25 cellular contexts compared by ENCODE assay signal in genomic region chr2:238890131-238890530, GRCh38. TPM values are rescaled to one million over a fixed set of nuclear protein-coding genes. Genes with fewer than 3 reads are reported as not detected.
A peak's percentile ranks its signal among the peaks of the same experiment; 100 is the strongest.
DNase-seq lines count a peak whose midpoint lies in the region; ATAC-seq, FAIRE-seq and TF ChIP-seq lines count a peak whose summit lies in the region.
"Had no signal": no experiment of that assay in that cellular context is flagged by ENCODE, and none has a peak within 500 bp of the region (broad histone marks: within the 10 kb centered on the region; RNA-seq: fewer than 3 reads in every experiment).

No MANE protein-coding gene starts in this region.

- intact Hi-C loops in HepG2 (cut with micrococcal nuclease; ENCODE audit: unreplicated experiment) (no loop called here), right lobe of liver (cut with DNase I) (no loop called here), spleen (cut with DNase I; ENCODE audit: low total_unique reads) (no loop called here), vagina (cut with DNase I) (no loop called here)

- H2BK120ac ChIP-seq in neuronal stem cell (ENCODE audit: low read depth, low read length), result no peak overlapping the region

- no peak overlapping the region for H2BK15ac ChIP-seq in neuronal stem cell (ENCODE audit: low read length)

- TF ChIP-seq EP300 in HepG2 (IDR thresholded peaks at IDR 0.05; ENCODE audit: low read depth in 2 of 2, low read length in 2 of 2), result no peak
- TF ChIP-seq EP300 in HepG2 (CRISPR knock-in tag; IDR thresholded peaks at IDR 0.05; ENCODE audit: borderline replicate concordance), result no peak

- no peak overlapping the region for H3K23ac ChIP-seq in neuronal stem cell (ENCODE audit: low read depth, low read length, poor library complexity)

- peak overlapping the region; percentile 15 for H3K18ac ChIP-seq in neuronal stem cell (ENCODE audit: low read length)

- no peak overlapping the region for H3K4ac ChIP-seq in neuronal stem cell (ENCODE audit: low read length)

- H3K36me3 ChIP-seq in HepG2 (replicated peaks in 1 of 2; ENCODE audit: control insufficient read depth in 1 of 2, insufficient read depth in 2 of 2, low read length in 2 of 2) (no peaks in the 10 kb centered on the region), right lobe of liver (no peaks in the 10 kb centered on the region), neuronal stem cell (replicated peaks in 1 of 2; ENCODE audit: control insufficient read depth in 2 of 2, insufficient read depth in 2 of 2, low read length in 2 of 2) (no peaks in the 10 kb centered on the region), spleen (no peaks in the 10 kb centered on the region), vagina (no peaks in the 10 kb centered on the region)
- H3K36me3 ChIP-seq: BE2C; BLaER1 treated with 17β-estradiol and CSF1 and Interleukin-3, amounts not matched to agents 10 nM and 100 nM had no signal

- no peaks in the 10 kb centered on the region for H3K4me1 ChIP-seq in HepG2 (ENCODE audit: insufficient read depth, low read length)
- no peaks in the 10 kb centered on the region for H3K4me1 ChIP-seq in right lobe of liver
- H3K4me1 ChIP-seq in neuronal stem cell (ENCODE audit: control insufficient read depth in 2 of 2, insufficient read depth in 1 of 2, low read depth in 1 of 2, low read length in 2 of 2), result peaks cover 0 to 7% of the 10 kb centered on the region in 2 donors
- H3K4me1 ChIP-seq in spleen, result no peaks in the 10 kb centered on the region
- peaks cover 55% of the 10 kb centered on the region for H3K4me1 ChIP-seq in vagina
- H3K4me1 ChIP-seq: A549; BE2C; BLaER1 treated with 17β-estradiol and CSF1 and Interleukin-3, amounts not matched to agents 10 nM and 100 nM had no signal

- no peaks in the 10 kb centered on the region for H3K79me1 ChIP-seq in neuronal stem cell (ENCODE audit: low read depth, low read length)

- H4K8ac ChIP-seq in neuronal stem cell (ENCODE audit: low read depth, low read length), result no peak overlapping the region

- no TSS peak for BruUV-seq in HepG2 (replicated peaks; lab: Mats Ljungman, UMichigan)

- no peaks in the 10 kb centered on the region for H4K20me1 ChIP-seq in HepG2 (ENCODE audit: insufficient read depth, low read length)

- H2AFZ ChIP-seq in HepG2 (ENCODE audit: low read length) (no peak overlapping the region), neuronal stem cell (ENCODE audit: low read length) (no peak overlapping the region)

- H2BK5ac ChIP-seq in neuronal stem cell (ENCODE audit: low read length), result peak overlapping the region; percentile 46

- H2BK12ac ChIP-seq in neuronal stem cell (ENCODE audit: low read length), result no peak overlapping the region

- DNase-seq in HepG2 (ENCODE audit: low spot score), result no peak
- DNase-seq in right lobe of liver, result no peak
- DNase-seq in neuronal stem cell (ENCODE audit: low spot score), result no peak
- peak; percentile 54 for DNase-seq in spleen
- DNase-seq in vagina (ENCODE audit: extremely low spot score in 2 of 2), result no peak
- no peak for DNase-seq in NCI-H446 treated with DMSO at 0.1 percent for 48 hours (lab: John Stamatoyannopoulos, UW)
- DNase-seq in KBM-7, result no peak
- DNase-seq: 8988T; ACHN; AML-193; BE2C; CD4-positive, alpha-beta T cell; CD8-positive, alpha-beta memory T cell; DMS 273 treated with DMSO at 0.1 percent for 48 hours; DMS79; EL; GDM1; H7; HCEC 1CT had no signal

- TF ChIP-seq RAD21 in HepG2 (CRISPR knock-in tag; IDR thresholded peaks at IDR 0.05), result no peak

- WGBS in HepG2 (ENCODE audit: low lambda C conversion rate), result 3% methylated on average over 8 of the region's 13 CpGs
- WGBS in right lobe of liver (ENCODE audit: insufficient coverage, low coverage, low lambda C conversion rate, missing lambda C conversion rate), result 58% methylated on average over 2 of the region's 13 CpGs
- no CpG with 5 or more reads among the region's 13 CpGs for WGBS in neuronal stem cell (ENCODE audit: extremely low coverage in 2 of 2, insufficient read length in 2 of 2, insufficient replicate concordance in 1 of 2), 2 donors
- 86 to 94% (median 90%) methylated on average over 9 to 13 of the region's 13 CpGs for WGBS in spleen, 5 donors

- H3K9me3 ChIP-seq in HepG2 (ENCODE audit: low read length) (no peaks in the 10 kb centered on the region), right lobe of liver (no peaks in the 10 kb centered on the region), neuronal stem cell (replicated peaks in 1 of 2; ENCODE audit: control insufficient read depth in 2 of 2, insufficient read depth in 1 of 2, low read depth in 1 of 2, low read length in 2 of 2) (no peaks in the 10 kb centered on the region), spleen (no peaks in the 10 kb centered on the region), vagina (no peaks in the 10 kb centered on the region)
- H3K9me3 ChIP-seq: A549; BE2C; BLaER1 treated with 17β-estradiol and CSF1 and Interleukin-3, amounts not matched to agents 10 nM and 100 nM had no signal

- no peaks in the 10 kb centered on the region for H3K79me2 ChIP-seq in HepG2 (ENCODE audit: insufficient read depth, low read length)

- TF ChIP-seq CTCF in HepG2 (CRISPR knock-in tag; IDR thresholded peaks at IDR 0.05) (no peak), right lobe of liver (IDR thresholded peaks at IDR 0.05) (no peak), spleen (IDR thresholded peaks at IDR 0.05 in 8 of 11, conservative IDR thresholded peaks at IDR 0.05 in 3 of 11) (no peak), vagina (IDR thresholded peaks at IDR 0.05) (no peak)

- H3K27ac ChIP-seq in HepG2 (ENCODE audit: extremely low read length, insufficient read depth, low read length), result no peak overlapping the region
- no peak overlapping the region for H3K27ac ChIP-seq in right lobe of liver
- H3K27ac ChIP-seq in neuronal stem cell (replicated peaks; ENCODE audit: low read length), result no peak overlapping the region
- no peak overlapping the region for H3K27ac ChIP-seq in spleen
- peak overlapping the region; percentile 87 for H3K27ac ChIP-seq in vagina
- H3K27ac ChIP-seq: A549; BLaER1 treated with 17β-estradiol and CSF1 and Interleukin-3, amounts not matched to agents 10 nM and 100 nM had no signal

- in situ Hi-C loops in HepG2 (cut with HindIII; ENCODE audit: extremely low pct_ligation_motif_present, low pct_unique_long_range_greater_than_20kb), result no loop called here
- in situ Hi-C loops in KBM-7 (cut with MboI; ENCODE audit: low pct_unique_long_range_greater_than_20kb, low sequenced_read_pairs), result no loop called here

- H4K91ac ChIP-seq in neuronal stem cell (ENCODE audit: low read depth, low read length, poor library complexity), result no peak overlapping the region

- CTCF ChIA-PET in HepG2 (lab: Yijun Ruan, JAX; ENCODE audit: low intra/inter-chr PET ratio, low total read pairs), result no interaction called here

- H2AK5ac ChIP-seq in neuronal stem cell (ENCODE audit: low read depth, low read length), result peak overlapping the region; percentile 57

- POLR2A ChIA-PET in HepG2 (lab: Yijun Ruan, JAX), result no interaction called here

- H3K14ac ChIP-seq in neuronal stem cell (ENCODE audit: low read length), result no peak overlapping the region

- ATAC-seq in HepG2, result peak; percentile 53
- no peak for ATAC-seq in right lobe of liver
- ATAC-seq in HG03521 (IDR thresholded peaks at IDR 0.05; ENCODE audit: unreplicated experiment), result no peak
- ATAC-seq: A549, GM12878 had no signal

- no peak overlapping the region for H3K9ac ChIP-seq in HepG2 (ENCODE audit: insufficient read depth, low read depth, low read length)
- no peak overlapping the region for H3K9ac ChIP-seq in neuronal stem cell (ENCODE audit: low read depth, low read length, poor library complexity)
- H3K9ac ChIP-seq: BLaER1 treated with 17β-estradiol and CSF1 and Interleukin-3, amounts not matched to agents 10 nM and 100 nM had no signal

- H3K4me2 ChIP-seq in HepG2 (ENCODE audit: low read depth, low read length) (no peak overlapping the region), neuronal stem cell (ENCODE audit: insufficient read depth, low read length, poor library complexity, severe bottlenecking) (no peak overlapping the region)
- H3K4me2 ChIP-seq: A549; BLaER1 treated with 17β-estradiol and CSF1 and Interleukin-3, amounts not matched to agents 10 nM and 100 nM had no signal

- H3K4me3 ChIP-seq in HepG2 (replicated peaks in 1 of 3; ENCODE audit: insufficient read depth in 1 of 3, low read depth in 2 of 3, low read length in 3 of 3) (no peak overlapping the region), right lobe of liver (no peak overlapping the region), neuronal stem cell (ENCODE audit: low read length in 2 of 2) (no peak overlapping the region), spleen (no peak overlapping the region), vagina (no peak overlapping the region)
- H3K4me3 ChIP-seq: A549; BLaER1 treated with 17β-estradiol and CSF1 and Interleukin-3, amounts not matched to agents 10 nM and 100 nM; GM12878 had no signal

- peaks cover 28 to 78% of the 10 kb centered on the region in 2 experiments for H3K27me3 ChIP-seq in HepG2 (ENCODE audit: control insufficient read depth in 1 of 2, insufficient read depth in 2 of 2, low read length in 2 of 2)
- H3K27me3 ChIP-seq in right lobe of liver, result no peaks in the 10 kb centered on the region
- H3K27me3 ChIP-seq in neuronal stem cell (ENCODE audit: control insufficient read depth in 3 of 3, insufficient read depth in 3 of 3, low read depth in 1 of 3, low read length in 3 of 3), result no peaks in the 10 kb centered on the region
- H3K27me3 ChIP-seq in spleen (replicated peaks in 1 of 7), result peaks cover 0 to 9% (median 0%) of the 10 kb centered on the region in 7 donors
- H3K27me3 ChIP-seq in vagina, result no peaks in the 10 kb centered on the region
- H3K27me3 ChIP-seq: BE2C; BLaER1 treated with 17β-estradiol and CSF1 and Interleukin-3, amounts not matched to agents 10 nM and 100 nM had no signal

- FAIRE-seq in HepG2 (lab: Jason Lieb, UNC), result no peak
- FAIRE-seq: A549, D721Med, GM12878, H1 had no signal

- no peak for TF ChIP-seq POLR2A in HepG2 (IDR thresholded peaks at IDR 0.05; ENCODE audit: insufficient read depth in 1 of 2, low read depth in 2 of 2, low read length in 2 of 2)
- TF ChIP-seq POLR2A in right lobe of liver (IDR thresholded peaks at IDR 0.05), result no peak
- TF ChIP-seq POLR2A in spleen (IDR thresholded peaks at IDR 0.05), result no peak
- TF ChIP-seq POLR2A in vagina (IDR thresholded peaks at IDR 0.05), result no peak

RNA-seq across cellular contexts. Expression of gene TWIST2, which starts 42.2 kb away (rescaled TPM):
- 0.11 TPM in 1 of 2 replicates, not detected in the other for total RNA-seq in HepG2 (2016; rRNA removed; fragmentation: Illumina TruSeq; extraction: Trizol)
- 0.18 and 0.20 TPM in 2 replicates for total RNA-seq in HepG2 (2016; cell fraction: cytosol; rRNA removed; fragmentation: Illumina TruSeq; extraction: Trizol; ENCODE audit: low read depth)
- not detected in 2 replicates for total RNA-seq in HepG2 (2016; cell fraction: insoluble cytoplasmic fraction; rRNA removed; fragmentation: Illumina TruSeq; extraction: Trizol)
- total RNA-seq in HepG2 (2016; cell fraction: membrane; rRNA removed; fragmentation: Illumina TruSeq; extraction: Trizol), result 0.21 and 0.25 TPM in 2 replicates
- total RNA-seq in HepG2 (2016; cell fraction: nucleus; rRNA removed; fragmentation: Illumina TruSeq; extraction: Trizol), result not detected in 2 replicates
- 0.08 and 0.09 TPM in 2 replicates for polyA plus RNA-seq in HepG2 (2011; rRNA removed)
- 0.10 and 0.34 TPM in 2 replicates for polyA plus RNA-seq in HepG2 (2011; cell fraction: cytosol; rRNA removed)
- polyA plus RNA-seq in HepG2 (2011; cell fraction: nucleus; rRNA removed), result 0.21 TPM in 1 of 2 replicates, not detected in the other
- 0.09 TPM in 1 of 2 replicates, not detected in the other for polyA plus RNA-seq in HepG2 (2012)
- polyA plus RNA-seq in HepG2 (2016; cell fraction: cytosol; fragmentation: Illumina TruSeq; extraction: Trizol; ENCODE audit: low read depth), result 0.21 and 0.36 TPM in 2 replicates
- polyA plus RNA-seq in HepG2 (2016; cell fraction: insoluble cytoplasmic fraction; fragmentation: Illumina TruSeq; extraction: Trizol; ENCODE audit: low read depth), result not detected in 2 replicates
- 0.12 TPM in 1 of 2 replicates, not detected in the other for polyA plus RNA-seq in HepG2 (2016; cell fraction: membrane; fragmentation: Illumina TruSeq; extraction: Trizol; ENCODE audit: low read depth)
- polyA plus RNA-seq in HepG2 (2016; cell fraction: nucleus; fragmentation: Illumina TruSeq; extraction: Trizol; ENCODE audit: insufficient read depth, low read depth), result not detected in 2 replicates
- polyA minus RNA-seq in HepG2 (2011; rRNA and poly(A)+ RNA removed; ENCODE audit: low replicate concordance), result 0.32 and 4.4 TPM in 2 replicates
- not detected in 2 replicates for polyA minus RNA-seq in HepG2 (2011; cell fraction: cytosol; rRNA and poly(A)+ RNA removed)
- polyA minus RNA-seq in HepG2 (2011; cell fraction: nucleus; rRNA and poly(A)+ RNA removed), result 0.37 and 0.39 TPM in 2 replicates
- total RNA-seq in right lobe of liver, result under 1 TPM in 3 of 6 experiments, not detected in 3; 0.15 to 0.56 (median 0.18) TPM
- 2.1 TPM for polyA plus RNA-seq in neuronal stem cell (2013, experiment 1 of 2)
- polyA plus RNA-seq in neuronal stem cell (2013, experiment 2 of 2), result 2.4 TPM
- 1 to 10 TPM; 2.1 to 9.0 (median 2.6) TPM for total RNA-seq in spleen
- polyA plus RNA-seq in spleen, result 1 to 10 TPM; 1.7 to 2.4 (median 2.1) TPM
- total RNA-seq in vagina, result 214 TPM
- total RNA-seq: CD4-positive, alpha-beta T cell; CD8-positive, alpha-beta memory T cell; GM12878 had no signal
- polyA plus RNA-seq: CD8-positive, alpha-beta memory T cell; GM12878 had no signal

Comparison
In these comparisons a context has a peak if more than half of its experiments do, and no peak if none do; other contexts are left out.
1. RNA of gene TWIST2, which starts 42.2 kb away (total RNA-seq): 214 TPM in vagina (single experiment); 2.1 to 9.0 TPM in spleen, 0.15 to 0.56 TPM in right lobe of liver and 0.11 to 0.25 TPM in HepG2; every median in the first group is over 10 times any median in the second.